Comparison of ENCODE assay signal across 19 cellular contexts in genomic region chr11:123865293-123865692, GRCh38. TPM values are rescaled to one million over a fixed set of nuclear protein-coding genes. Genes with fewer than 3 reads are reported as not detected.
"Had no signal": no experiment of that assay in that cellular context is flagged by ENCODE, and none has a peak within 500 bp of the region (broad histone marks: within the 10 kb centered on the region; RNA-seq: fewer than 3 reads in every experiment).

No MANE protein-coding gene starts in this region.

RNA-seq across cellular contexts. Expression of gene TMEM225, which starts 20.2 kb away (rescaled TPM):
- total RNA-seq: dermis blood vessel endothelial cell; dorsolateral prefrontal cortex; esophagus mucosa; esophagus squamous epithelium; gastrocnemius medialis; glomerular endothelial cell; heart right ventricle; kidney epithelial cell; left cardiac atrium; left lung; left ventricle myocardium superior; lower leg skin; lower lobe of right lung; lung microvascular endothelial cell; mononuclear cell; mucosa of gallbladder; naive thymus-derived CD4-positive, alpha-beta T cell; natural killer cell had no signal
- polyA plus RNA-seq: heart right ventricle; keratinocyte; naive thymus-derived CD4-positive, alpha-beta T cell had no signal

RNA-seq across cellular contexts. Expression of gene OR8D4, which starts 36.7 kb away (rescaled TPM):
- total RNA-seq: dermis blood vessel endothelial cell; esophagus mucosa; esophagus squamous epithelium; gastrocnemius medialis; glomerular endothelial cell; heart right ventricle; kidney epithelial cell; left lung; left ventricle myocardium superior; lower lobe of right lung; lung microvascular endothelial cell; mononuclear cell; mucosa of gallbladder; naive thymus-derived CD4-positive, alpha-beta T cell; natural killer cell had no signal
- polyA plus RNA-seq: heart right ventricle; keratinocyte; naive thymus-derived CD4-positive, alpha-beta T cell had no signal

RNA-seq across cellular contexts. Expression of gene OR6M1, which starts 59.1 kb away (rescaled TPM):
- total RNA-seq: dermis blood vessel endothelial cell; dorsolateral prefrontal cortex; esophagus mucosa; esophagus squamous epithelium; gastrocnemius medialis; glomerular endothelial cell; heart right ventricle; kidney epithelial cell; left cardiac atrium; left lung; left ventricle myocardium superior; lower leg skin; lower lobe of right lung; lung microvascular endothelial cell; mononuclear cell; mucosa of gallbladder; naive thymus-derived CD4-positive, alpha-beta T cell; natural killer cell had no signal
- polyA plus RNA-seq: heart right ventricle; keratinocyte; naive thymus-derived CD4-positive, alpha-beta T cell had no signal
